In genomic region chr13:111201304-111201940, GRCh38 we compare ENCODE assay signal across 12 cellular contexts.
DNase-seq lines count a peak whose midpoint lies in the region; ATAC-seq and TF ChIP-seq lines count a peak whose summit lies in the region.
"Had no signal": no experiment of that assay in that cellular context is flagged by ENCODE, and none has a peak within 500 bp of the region (broad histone marks: within the 10 kb centered on the region; RNA-seq: fewer than 3 reads in every experiment).

No MANE protein-coding gene starts in this region.

- no peak overlapping the region for H3K23ac ChIP-seq in neuronal stem cell (ENCODE audit: low read depth, low read length, poor library complexity)

- TF ChIP-seq CTCF in DOHH2 (IDR thresholded peaks at IDR 0.05; ENCODE audit: low read depth, low read length, poor library complexity, severe bottlenecking) (no peak), breast epithelium (IDR thresholded peaks at IDR 0.05) (no peak)

- H3K9me2 ChIP-seq in DOHH2 (replicated peaks; ENCODE audit: control insufficient read depth, low read length) = no peaks in the 10 kb centered on the region

- H3K79me1 ChIP-seq in neuronal stem cell (ENCODE audit: low read depth, low read length) = peaks cover 14% of the 10 kb centered on the region

- WGBS in neuronal stem cell (ENCODE audit: extremely low coverage in 2 of 2, insufficient read length in 2 of 2, insufficient replicate concordance in 1 of 2), 2 donors = no CpG with 5 or more reads among the region's 8 CpGs

- no peak overlapping the region for H4K91ac ChIP-seq in neuronal stem cell (ENCODE audit: low read depth, low read length, poor library complexity)

- H4K8ac ChIP-seq in neuronal stem cell (ENCODE audit: low read depth, low read length) = no peak overlapping the region

- no peak for DNase-seq in activated T-helper 2 cell treated with anti-CD3 and anti-CD28 coated beads, Interferon-gamma antibody, Interleukin-2, Interleukin-4, amounts not matched to agents 10 μg/mL and 5 μg/mL and 100 μg/mL, durations not matched to agents 14 hours and 24 hours and 36 hours (ENCODE audit: low spot score)
- DNase-seq in neuronal stem cell (ENCODE audit: low spot score) (no peak), ACHN (no peak), breast epithelium (ENCODE audit: low spot score in 2 of 2) (no peak)
- no peak for DNase-seq in stimulated activated naive CD4-positive, alpha-beta T cell treated with Interleukin-2 at 50 U/mL for 16 hours (lab: John Stamatoyannopoulos, UW)
- DNase-seq: activated CD8-positive, alpha-beta memory T cell treated with anti-CD3 and anti-CD28 coated beads, Interleukin-2, amount 10 ng/mL, durations not matched to agents 7 days and 5 days; NCI-H1694; NK-92 treated with Interleukin-12 subunit alpha and Interleukin-12 subunit beta, amount 100 ng/mL, for 24 hours; stimulated activated CD4-positive, alpha-beta T cell treated with anti-CD3 and anti-CD28 coated beads, Interleukin-12 subunit alpha, Interleukin-12 subunit beta, amount 100 ng/mL, for 4 hours had no signal

- no peak overlapping the region for H2AFZ ChIP-seq in neuronal stem cell (ENCODE audit: low read length)

- no peak overlapping the region for H2BK15ac ChIP-seq in neuronal stem cell (ENCODE audit: low read length)

- intact Hi-C loops in activated T-helper 2 cell treated with anti-CD3 and anti-CD28 coated beads, Interferon-gamma antibody, Interleukin-2, Interleukin-4, amounts not matched to agents 10 μg/mL and 5 μg/mL and 100 μg/mL, durations not matched to agents 14 hours and 24 hours and 36 hours (cut with micrococcal nuclease) = loop anchor here (1.0 to 10.0 kb wide), 3 partner anchors 12 to 257 kb away; no protein-coding TSS in a partner anchor
- intact Hi-C loops in breast epithelium (cut with DNase I; ENCODE audit: low total_unique reads) = no loop called here

- no peak overlapping the region for H3K9ac ChIP-seq in neuronal stem cell (ENCODE audit: low read depth, low read length, poor library complexity)

- no peak overlapping the region for H2BK12ac ChIP-seq in neuronal stem cell (ENCODE audit: low read length)

- ATAC-seq in GM21825 (IDR thresholded peaks at IDR 0.05; ENCODE audit: unreplicated experiment) = peak; percentile 36
- ATAC-seq: activated CD8-positive, alpha-beta memory T cell treated with anti-CD3 and anti-CD28 coated beads, Interleukin-2, amount 10 ng/mL, durations not matched to agents 7 days and 5 days had no signal

- H3K4me3 ChIP-seq in DOHH2 (ENCODE audit: low read length) (peak overlapping the region; percentile 78), neuronal stem cell (ENCODE audit: low read length in 2 of 2) (no peak overlapping the region), breast epithelium (no peak overlapping the region)
- H3K4me3 ChIP-seq: esophagus muscularis mucosa had no signal

- no peak overlapping the region for H2BK120ac ChIP-seq in neuronal stem cell (ENCODE audit: low read depth, low read length)

- H3K4ac ChIP-seq in neuronal stem cell (ENCODE audit: low read length) = no peak overlapping the region

- peaks cover 79% of the 10 kb centered on the region for H3K4me1 ChIP-seq in DOHH2 (ENCODE audit: control insufficient read depth, low read length)
- peaks cover 23 to 24% of the 10 kb centered on the region in 2 donors for H3K4me1 ChIP-seq in neuronal stem cell (ENCODE audit: control insufficient read depth in 2 of 2, insufficient read depth in 1 of 2, low read depth in 1 of 2, low read length in 2 of 2)
- H3K4me1 ChIP-seq in breast epithelium = peaks cover 0 to 7% of the 10 kb centered on the region in 2 donors

- H3F3A ChIP-seq in DOHH2 (ENCODE audit: control insufficient read depth, insufficient read depth) = peaks cover 34% of the 10 kb centered on the region

- H3K18ac ChIP-seq in neuronal stem cell (ENCODE audit: low read length) = no peak overlapping the region

- H3K79me2 ChIP-seq in DOHH2 (ENCODE audit: control insufficient read depth, low read length) = peaks cover 100% of the 10 kb centered on the region

- no peak overlapping the region for H3K14ac ChIP-seq in neuronal stem cell (ENCODE audit: low read length)

- peaks cover 57% of the 10 kb centered on the region for H3K36me3 Mint-ChIP-seq in activated T-helper 2 cell treated with anti-CD3 and anti-CD28 coated beads, Interferon-gamma antibody, Interleukin-2, Interleukin-4, amounts not matched to agents 10 μg/mL and 5 μg/mL and 100 μg/mL, durations not matched to agents 14 hours and 24 hours and 36 hours (ENCODE audit: low read depth)

- H3K27ac Mint-ChIP-seq in activated T-helper 2 cell treated with anti-CD3 and anti-CD28 coated beads, Interferon-gamma antibody, Interleukin-2, Interleukin-4, amounts not matched to agents 10 μg/mL and 5 μg/mL and 100 μg/mL, durations not matched to agents 14 hours and 24 hours and 36 hours = peak overlapping the region; percentile 62
- H3K27ac Mint-ChIP-seq: activated CD8-positive, alpha-beta memory T cell treated with anti-CD3 and anti-CD28 coated beads, Interleukin-2, amount 10 ng/mL, durations not matched to agents 7 days and 5 days had no signal

- no peaks in the 10 kb centered on the region for H3K9me3 Mint-ChIP-seq in activated T-helper 2 cell treated with anti-CD3 and anti-CD28 coated beads, Interferon-gamma antibody, Interleukin-2, Interleukin-4, amounts not matched to agents 10 μg/mL and 5 μg/mL and 100 μg/mL, durations not matched to agents 14 hours and 24 hours and 36 hours

- peaks cover 51% of the 10 kb centered on the region for H3K4me1 Mint-ChIP-seq in activated T-helper 2 cell treated with anti-CD3 and anti-CD28 coated beads, Interferon-gamma antibody, Interleukin-2, Interleukin-4, amounts not matched to agents 10 μg/mL and 5 μg/mL and 100 μg/mL, durations not matched to agents 14 hours and 24 hours and 36 hours (ENCODE audit: low read depth)

- H3K4me2 ChIP-seq in DOHH2 (ENCODE audit: low read length) = peak overlapping the region; percentile 97
- no peak overlapping the region for H3K4me2 ChIP-seq in neuronal stem cell (ENCODE audit: insufficient read depth, low read length, poor library complexity, severe bottlenecking)

- H3K4me3 Mint-ChIP-seq in activated T-helper 2 cell treated with anti-CD3 and anti-CD28 coated beads, Interferon-gamma antibody, Interleukin-2, Interleukin-4, amounts not matched to agents 10 μg/mL and 5 μg/mL and 100 μg/mL, durations not matched to agents 14 hours and 24 hours and 36 hours (ENCODE audit: low read depth) = peak overlapping the region; percentile 39
- H3K4me3 Mint-ChIP-seq: activated CD8-positive, alpha-beta memory T cell treated with anti-CD3 and anti-CD28 coated beads, Interleukin-2, amount 10 ng/mL, durations not matched to agents 7 days and 5 days had no signal

- in situ Hi-C loops in ACHN (cut with HindIII; ENCODE audit: low pct_ligation_motif_present, low pct_unique_long_range_greater_than_20kb, low sequenced_read_pairs) = no loop called here

- H3K27ac ChIP-seq in DOHH2 (ENCODE audit: low read depth, low read length) = peak overlapping the region; percentile 91
- H3K27ac ChIP-seq in neuronal stem cell (replicated peaks; ENCODE audit: low read length) = peak overlapping the region; percentile 19
- no peak overlapping the region for H3K27ac ChIP-seq in breast epithelium

- no peak overlapping the region for H2BK5ac ChIP-seq in neuronal stem cell (ENCODE audit: low read length)

- H2AK5ac ChIP-seq in neuronal stem cell (ENCODE audit: low read depth, low read length) = no peak overlapping the region

- H3K9me3 ChIP-seq in DOHH2 (ENCODE audit: control insufficient read depth, insufficient read depth, low read length) (peaks cover 5% of the 10 kb centered on the region; the same call in 1 of the 2 replicates), neuronal stem cell (replicated peaks in 1 of 2; ENCODE audit: control insufficient read depth in 2 of 2, insufficient read depth in 1 of 2, low read depth in 1 of 2, low read length in 2 of 2) (peaks cover 2 to 10% of the 10 kb centered on the region in 2 donors), breast epithelium (no peaks in the 10 kb centered on the region)
- H3K9me3 ChIP-seq: esophagus muscularis mucosa had no signal

- no peaks in the 10 kb centered on the region for H3K27me3 Mint-ChIP-seq in activated T-helper 2 cell treated with anti-CD3 and anti-CD28 coated beads, Interferon-gamma antibody, Interleukin-2, Interleukin-4, amounts not matched to agents 10 μg/mL and 5 μg/mL and 100 μg/mL, durations not matched to agents 14 hours and 24 hours and 36 hours (ENCODE audit: low read depth)
- H3K27me3 Mint-ChIP-seq: activated CD8-positive, alpha-beta memory T cell treated with anti-CD3 and anti-CD28 coated beads, Interleukin-2, amount 10 ng/mL, durations not matched to agents 7 days and 5 days had no signal

- peaks cover 38% of the 10 kb centered on the region for H4K20me1 ChIP-seq in DOHH2 (ENCODE audit: control insufficient read depth, insufficient read depth, low read depth, low read length)

- TF ChIP-seq POLR2A in breast epithelium (IDR thresholded peaks at IDR 0.05) = no peak

- H3K27me3 ChIP-seq in DOHH2 (ENCODE audit: control insufficient read depth, low read length) (no peaks in the 10 kb centered on the region), neuronal stem cell (ENCODE audit: control insufficient read depth in 3 of 3, insufficient read depth in 3 of 3, low read depth in 1 of 3, low read length in 3 of 3) (no peaks in the 10 kb centered on the region), breast epithelium (no peaks in the 10 kb centered on the region)
- H3K27me3 ChIP-seq: esophagus muscularis mucosa had no signal

- peaks cover 78% of the 10 kb centered on the region for H3K36me3 ChIP-seq in DOHH2 (ENCODE audit: control insufficient read depth, low read length)
- H3K36me3 ChIP-seq in neuronal stem cell (replicated peaks in 1 of 2; ENCODE audit: control insufficient read depth in 2 of 2, insufficient read depth in 2 of 2, low read length in 2 of 2) = peaks cover 2 to 30% of the 10 kb centered on the region in 2 donors
- H3K36me3 ChIP-seq in breast epithelium = no peaks in the 10 kb centered on the region

Comparison
In these comparisons a context has a peak if more than half of its experiments do, and no peak if none do; other contexts are left out.
1. H3K27ac ChIP-seq: peak in DOHH2 (single experiment) and neuronal stem cell (single experiment); none in breast epithelium (0 of 2).